ENCODE assay signal across 13 cellular contexts in genomic region chr13:113929628-113930615, GRCh38. TPM values are rescaled to one million over a fixed set of nuclear protein-coding genes. Genes with fewer than 3 reads are reported as not detected.
DNase-seq lines count a peak whose midpoint lies in the region; ATAC-seq and TF ChIP-seq lines count a peak whose summit lies in the region.
"Had no signal": no experiment of that assay in that cellular context is flagged by ENCODE, and none has a peak within 500 bp of the region (broad histone marks: within the 10 kb centered on the region; RNA-seq: fewer than 3 reads in every experiment).

No MANE protein-coding gene starts in this region.

- TF ChIP-seq CTCF in Panc1 (IDR thresholded peaks at IDR 0.05) (no peak; the same call in 1 of the 2 replicates), gastroesophageal sphincter (IDR thresholded peaks at IDR 0.05) (no peak), sigmoid colon (IDR thresholded peaks at IDR 0.05) (no peak), GM13977 (IDR thresholded peaks at IDR 0.05; ENCODE audit: extremely low read depth, insufficient read depth, missing control alignments) (no peak)

- POLR2A ChIA-PET in Panc1 (lab: Charles Lee) = no interaction called here

- intact Hi-C loops in Panc1 (cut with micrococcal nuclease; ENCODE audit: unreplicated experiment) (no loop called here), sigmoid colon (cut with DNase I) (no loop called here)

- WGBS in gastroesophageal sphincter (ENCODE audit: low coverage in 1 of 2), 2 donors = 40 to 41% methylated on average over 5 to 9 of the region's 38 CpGs
- WGBS in sigmoid colon, 2 donors = 86 to 91% methylated on average over 38 of the region's 38 CpGs

- H3K4me1 ChIP-seq in Panc1 (ENCODE audit: control insufficient read depth, insufficient read depth, low read length) (no peaks in the 10 kb centered on the region), gastroesophageal sphincter (peaks cover 0 to 46% (median 20%) of the 10 kb centered on the region in 3 donors), sigmoid colon (peaks cover 0 to 31% (median 27%) of the 10 kb centered on the region in 4 donors)

- ATAC-seq in Panc1 (peak; percentile 67), gastroesophageal sphincter (no peak), GM19035 (IDR thresholded peaks at IDR 0.05; ENCODE audit: unreplicated experiment) (no peak)

- BruUV-seq in Panc1 (replicated peaks; lab: Mats Ljungman, UMichigan) = no TSS peak

- no peaks in the 10 kb centered on the region for H3K9me3 ChIP-seq in Panc1 (ENCODE audit: control insufficient read depth, insufficient read depth, low read depth, low read length)
- no peaks in the 10 kb centered on the region for H3K9me3 ChIP-seq in gastroesophageal sphincter
- H3K9me3 ChIP-seq in sigmoid colon = no peaks in the 10 kb centered on the region
- H3K9me3 ChIP-seq: uterus had no signal

- H3K27me3 ChIP-seq in Panc1 (ENCODE audit: control insufficient read depth, insufficient read depth, low read length) = no peaks in the 10 kb centered on the region
- no peaks in the 10 kb centered on the region for H3K27me3 ChIP-seq in gastroesophageal sphincter
- no peaks in the 10 kb centered on the region for H3K27me3 ChIP-seq in sigmoid colon
- H3K27me3 ChIP-seq: uterus had no signal

- H3K27ac ChIP-seq in Panc1 (ENCODE audit: low read length) (no peak overlapping the region), gastroesophageal sphincter (peak overlapping the region in 3 of 4 donors; percentile 76 to 80 (median 78)), sigmoid colon (peak overlapping the region in 1 of 4 donors; percentile 73)

- TF ChIP-seq POLR2A in gastroesophageal sphincter (IDR thresholded peaks at IDR 0.05) (no peak), sigmoid colon (IDR thresholded peaks at IDR 0.05) (no peak)

- DNase-seq in G401 (ENCODE audit: low spot score) (peak; percentile 58), Panc1 (ENCODE audit: low read depth, low spot score) (no peak), sigmoid colon (peak; percentile 62), cerebellar nuclear complex (lab: John Stamatoyannopoulos, UW) (no peak), GM13977 (ENCODE audit: low spot score) (no peak)
- no peak for DNase-seq in stimulated activated CD4-positive, alpha-beta T cell treated with anti-CD3 and anti-CD28 coated beads, Interleukin-2, amount 100 ng/mL, for 48 hours
- DNase-seq: amniotic stem cell, NCI-H1105 treated with DMSO at 0.1 percent for 48 hours, NCI-H510A, OCI-M1 had no signal

- in situ Hi-C loops in G401 (cut with HindIII; ENCODE audit: low sequenced_read_pairs) = no loop called here
- in situ Hi-C loops in Panc1 (cut with HindIII; ENCODE audit: low pct_unique_long_range_greater_than_20kb, low sequenced_read_pairs) = no loop called here
- in situ Hi-C loops in GM13977 (cut with MboI; ENCODE audit: low pct_unique_long_range_greater_than_20kb, low sequenced_read_pairs, unreplicated experiment) = no loop called here

- TF ChIP-seq EP300 in gastroesophageal sphincter (IDR thresholded peaks at IDR 0.05) (no peak), sigmoid colon (IDR thresholded peaks at IDR 0.05) (no peak)

- CTCF ChIA-PET in Panc1 (lab: Charles Lee) = no interaction called here

- no peaks in the 10 kb centered on the region for H3K36me3 ChIP-seq in Panc1 (ENCODE audit: control insufficient read depth, insufficient read depth, low read length)
- no peaks in the 10 kb centered on the region for H3K36me3 ChIP-seq in gastroesophageal sphincter
- H3K36me3 ChIP-seq in sigmoid colon = no peaks in the 10 kb centered on the region
- H3K36me3 ChIP-seq: uterus had no signal

- H3K4me3 ChIP-seq in Panc1 (ENCODE audit: low read depth in 2 of 2, low read length in 2 of 2) = no peak overlapping the region
- H3K4me3 ChIP-seq in gastroesophageal sphincter = no peak overlapping the region
- H3K4me3 ChIP-seq in sigmoid colon = no peak overlapping the region
- H3K4me3 ChIP-seq: uterus had no signal

RNA-seq across cellular contexts. Expression of gene C13orf46, which starts 44.0 kb away (rescaled TPM):
- not detected in 2 replicates for total RNA-seq in G401 (2014; rRNA removed; shearing (Covaris generic))
- total RNA-seq in Panc1 (2021; ENCODE audit: unreplicated experiment) = 2.6 TPM
- polyA plus RNA-seq in Panc1 (2012; ENCODE audit: insufficient read length) = 1.5 TPM
- 1 to 10 TPM in 2 of 4 donors, under 1 TPM in 1, not detected in 1; 0.31 to 6.6 (median 5.9) TPM for total RNA-seq in gastroesophageal sphincter
- total RNA-seq in sigmoid colon = 10 to 100 TPM in 1 of 4 donors, under 1 TPM in 2, not detected in 1; 0.71 to 11.9 (median 0.81) TPM
- 1 to 10 TPM in 1 of 3 donors, under 1 TPM in 1, not detected in 1; 0.23 to 1.2 TPM for polyA plus RNA-seq in sigmoid colon

Comparison
In these comparisons a context has a peak if more than half of its experiments do, and no peak if none do; other contexts are left out.
1. DNase-seq: peak in G401 (single experiment) and sigmoid colon (single experiment); none in Panc1 (single experiment), cerebellar nuclear complex (0 of 2), GM13977 (single experiment) and stimulated activated CD4-positive, alpha-beta T cell treated with anti-CD3 and anti-CD28 coated beads, Interleukin-2, amount 100 ng/mL, for 48 hours (0 of 2).